In genomic region chr2:9982891-9983290, GRCh38 we compare ENCODE assay signal across 1 cellular context.
TF ChIP-seq lines count a peak whose summit lies in the region.

No MANE protein-coding gene starts in this region.

TF ChIP-seq in IMR-90, 13 proteins besides CTCF, POLR2A, EP300 and RAD21 (continued from another document):
- TF ChIP-seq CHD1 (IDR thresholded peaks at IDR 0.05; ENCODE audit: low read depth, low read length): no peak
- no peak for TF ChIP-seq MAZ (IDR thresholded peaks at IDR 0.05; ENCODE audit: borderline replicate concordance, low read depth, low read length)
- no peak for TF ChIP-seq MAFK (IDR thresholded peaks at IDR 0.05; ENCODE audit: low read depth, low read length)
- TF ChIP-seq MXI1 (IDR thresholded peaks at IDR 0.05; ENCODE audit: borderline replicate concordance, low read depth, low read length): no peak
- no peak for TF ChIP-seq BHLHE40 (IDR thresholded peaks at IDR 0.05; ENCODE audit: low read depth, low read length)
- no peak for TF ChIP-seq RCOR1 (IDR thresholded peaks at IDR 0.05; ENCODE audit: insufficient replicate concordance, low read length)
